Comparison of ENCODE assay signal across 15 cellular contexts in genomic region chr3:94440767-94441493, GRCh38.
DNase-seq lines count a peak whose midpoint lies in the region; ATAC-seq, FAIRE-seq and TF ChIP-seq lines count a peak whose summit lies in the region.
"Had no signal": no experiment of that assay in that cellular context is flagged by ENCODE, and none has a peak within 500 bp of the region (broad histone marks: within the 10 kb centered on the region; RNA-seq: fewer than 3 reads in every experiment).

No MANE protein-coding gene starts in this region.

- peak overlapping the region; percentile 57 for H3K27ac Mint-ChIP-seq in osteocyte (ENCODE audit: unreplicated experiment)
- H3K27ac Mint-ChIP-seq: progenitor cell of endocrine pancreas had no signal

- H3K27me3 ChIP-seq in SJCRH30 (no peaks in the 10 kb centered on the region), fibroblast of lung (ENCODE audit: control insufficient read depth, insufficient read depth, low read length) (no peaks in the 10 kb centered on the region), dorsolateral prefrontal cortex (peaks cover 0 to 10% (median 0%) of the 10 kb centered on the region in 45 donors), adrenal gland (no peaks in the 10 kb centered on the region)

- H3K9ac ChIP-seq in fibroblast of lung (ENCODE audit: insufficient read depth, low read length) = no peak overlapping the region

- H3K4me3 Mint-ChIP-seq in osteocyte (ENCODE audit: unreplicated experiment) = no peak overlapping the region

- peak overlapping the region; percentile 23 for H3K4me2 ChIP-seq in fibroblast of lung (ENCODE audit: extremely low read depth, insufficient read depth, low read length)

- no peak for ATAC-seq in GM21619 (IDR thresholded peaks at IDR 0.05; ENCODE audit: unreplicated experiment)

- H3K36me3 ChIP-seq in SJCRH30 (no peaks in the 10 kb centered on the region), fibroblast of lung (ENCODE audit: control insufficient read depth, insufficient read depth, low read length) (no peaks in the 10 kb centered on the region), adrenal gland (replicated peaks in 1 of 2) (no peaks in the 10 kb centered on the region)

- no peaks in the 10 kb centered on the region for H3K27me3 Mint-ChIP-seq in osteocyte (ENCODE audit: unreplicated experiment)
- H3K27me3 Mint-ChIP-seq: progenitor cell of endocrine pancreas had no signal

- no peak for TF ChIP-seq POLR2A in adrenal gland (IDR thresholded peaks at IDR 0.05)

- no peak for TF ChIP-seq CTCF in fibroblast of lung (conservative IDR thresholded peaks at IDR 0.05 in 1 of 2, IDR thresholded peaks at IDR 0.05 in 1 of 2; ENCODE audit: low read depth in 1 of 2, low read length in 2 of 2)
- no peak for TF ChIP-seq CTCF in osteocyte (IDR thresholded peaks at IDR 0.05)
- TF ChIP-seq CTCF in dorsolateral prefrontal cortex (IDR thresholded peaks at IDR 0.05 in 54 of 56, conservative IDR thresholded peaks at IDR 0.05 in 2 of 56; ENCODE audit: low read depth in 1 of 56, partially characterized antibody in 56 of 56) = no peak
- TF ChIP-seq CTCF in adrenal gland (IDR thresholded peaks at IDR 0.05) = no peak

- no peaks in the 10 kb centered on the region for H4K20me1 ChIP-seq in fibroblast of lung (ENCODE audit: control insufficient read depth, extremely low read depth, insufficient read depth, low read length)

- intact Hi-C loops in dorsolateral prefrontal cortex (cut with DNase I) = no loop called here
- intact Hi-C loops in adrenal gland (cut with DNase I) = no loop called here

- no peaks in the 10 kb centered on the region for H3K36me3 Mint-ChIP-seq in osteocyte (ENCODE audit: unreplicated experiment)

- no peak overlapping the region for H2AFZ ChIP-seq in fibroblast of lung (ENCODE audit: low read length)

- no peaks in the 10 kb centered on the region for H3K79me2 ChIP-seq in fibroblast of lung (ENCODE audit: control insufficient read depth, insufficient read depth, low read length)

- no peaks in the 10 kb centered on the region for H3K9me3 Mint-ChIP-seq in osteocyte (ENCODE audit: unreplicated experiment)

- DNase-seq in ELR (ENCODE audit: low read depth) (peak; percentile 90), SJCRH30 (no peak), fibroblast of lung (ENCODE audit: low read depth in 2 of 2) (peak; percentile 73 to 92), osteocyte (ENCODE audit: extremely low spot score, unreplicated experiment) (no peak), GM19239 (ENCODE audit: insufficient read length, low spot score) (no peak), dorsolateral prefrontal cortex (no peak), adrenal gland (no peak)
- DNase-seq: activated CD4-positive, alpha-beta T cell treated with anti-CD3 and anti-CD28 coated beads, Interleukin-2, amount 50 U/mL, for 4 hours; activated gamma-delta T cell treated with Interleukin-2 at 50 U/mL for 16 hours; COR-L47; hippocampal formation; Kasumi-1 had no signal

- peak overlapping the region; percentile 11; the same call in 1 of the 2 replicates for H3K27ac ChIP-seq in SJCRH30
- no peak overlapping the region for H3K27ac ChIP-seq in fibroblast of lung (ENCODE audit: insufficient read depth, low read length)
- no peak overlapping the region for H3K27ac ChIP-seq in dorsolateral prefrontal cortex
- H3K27ac ChIP-seq in adrenal gland = no peak overlapping the region

- H3K4me3 ChIP-seq in SJCRH30 (no peak overlapping the region), fibroblast of lung (replicated peaks in 1 of 4; ENCODE audit: control extremely low read depth in 1 of 4, insufficient read depth in 1 of 4, low read depth in 3 of 4, low read length in 4 of 4) (no peak overlapping the region), dorsolateral prefrontal cortex (no peak overlapping the region), adrenal gland (no peak overlapping the region)

- peaks cover 24% of the 10 kb centered on the region for H3K4me1 Mint-ChIP-seq in osteocyte (ENCODE audit: unreplicated experiment)

- H3K4me1 ChIP-seq in SJCRH30 (peaks cover 8% of the 10 kb centered on the region), fibroblast of lung (ENCODE audit: control insufficient read depth, extremely low read depth, insufficient read depth, low read length) (peaks cover 2% of the 10 kb centered on the region), adrenal gland (replicated peaks in 1 of 2) (no peaks in the 10 kb centered on the region)

- WGBS in adrenal gland, 4 donors = 56 to 66% (median 61%) methylated on average over 3 of the region's 3 CpGs

- no peaks in the 10 kb centered on the region for H3K9me3 ChIP-seq in SJCRH30 (replicated peaks)
- no peaks in the 10 kb centered on the region for H3K9me3 ChIP-seq in fibroblast of lung (ENCODE audit: control insufficient read depth, insufficient read depth, low read depth, low read length)
- no peaks in the 10 kb centered on the region for H3K9me3 ChIP-seq in adrenal gland (replicated peaks in 1 of 3)

- FAIRE-seq in GM19239 (lab: Jason Lieb, UNC) = no peak
- FAIRE-seq: colon had no signal

Comparison
In these comparisons a context has a peak if more than half of its experiments do, and no peak if none do; other contexts are left out.
1. DNase-seq: peak in ELR (single experiment) and fibroblast of lung (2 of 2); none in SJCRH30 (0 of 2), osteocyte (single experiment), GM19239 (single experiment), dorsolateral prefrontal cortex (0 of 10) and adrenal gland (0 of 7).